Comparison of ENCODE assay signal across 8 cellular contexts in the genomic region with DNA sequence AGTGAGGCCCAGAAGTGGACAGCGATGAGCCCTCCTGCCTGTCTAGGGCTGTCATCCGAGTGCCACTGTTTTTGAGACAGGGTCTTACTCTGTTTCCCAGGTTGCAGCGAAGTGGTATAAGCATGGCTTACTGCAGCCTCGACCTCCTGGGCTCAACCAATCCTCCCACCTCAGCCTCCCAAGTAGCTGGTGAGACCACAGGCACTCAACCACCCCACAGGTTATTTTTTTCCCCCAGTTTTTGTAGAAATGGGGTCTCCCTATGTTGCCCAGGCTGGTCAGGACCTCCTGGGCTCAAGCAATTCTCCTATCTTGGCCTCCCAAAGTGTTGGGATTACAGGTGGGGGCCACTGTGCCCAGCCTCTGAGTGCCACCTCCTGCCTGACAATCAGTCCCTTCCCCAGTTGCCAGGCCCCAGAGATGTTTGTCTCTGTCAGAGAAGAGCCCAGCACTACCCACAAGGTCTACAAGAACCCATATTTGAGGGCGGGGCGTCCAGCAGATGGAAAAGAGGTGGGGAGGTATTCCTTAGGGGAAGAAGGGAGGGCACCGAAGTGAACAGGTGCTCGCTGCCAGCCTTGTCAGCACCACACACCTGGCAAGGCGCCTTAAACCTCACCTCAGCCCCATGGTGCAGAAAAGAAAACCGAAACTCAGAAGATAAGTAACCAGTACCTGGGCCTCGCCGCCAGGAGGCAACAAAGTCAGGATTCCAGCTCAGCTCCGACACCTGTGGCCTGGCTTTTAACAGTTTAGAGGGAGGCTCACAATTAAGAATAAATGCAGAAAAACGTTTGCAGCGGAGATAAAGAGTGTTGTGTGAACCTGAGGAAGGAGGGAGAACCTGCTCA.
DNase-seq lines count a peak whose midpoint lies in the region; ATAC-seq and TF ChIP-seq lines count a peak whose summit lies in the region.

No MANE protein-coding gene starts in this region.

- no peaks in the 10 kb centered on the region for H3K36me3 ChIP-seq in PC-9 (ENCODE audit: low read depth)

- H3K4me3 ChIP-seq in PC-9 = no peak overlapping the region

- CTCF ChIA-PET in activated naive CD4-positive, alpha-beta T cell treated with anti-CD3 and anti-CD28 coated beads for 36 hours (lab: Charles Lee) = no interaction called here
- CTCF ChIA-PET in PC-9 (lab: Charles Lee) = interaction anchor here (0.7 to 0.9 kb wide), 2 partner anchors 9 to 20 kb away, joined by 3 to 4 read pairs; no protein-coding TSS in a partner anchor

- H3K27me3 ChIP-seq in PC-9 (ENCODE audit: insufficient read depth, low read depth) = no peaks in the 10 kb centered on the region

- no peak overlapping the region for H3K4me3 Mint-ChIP-seq in activated naive CD4-positive, alpha-beta T cell treated with anti-CD3 and anti-CD28 coated beads for 36 hours
- no peak overlapping the region for H3K4me3 Mint-ChIP-seq in type B pancreatic cell

- H3F3A ChIP-seq in PC-9 (ENCODE audit: insufficient read depth, low read depth) = no peaks in the 10 kb centered on the region

- TF ChIP-seq CTCF in PC-9 (conservative IDR thresholded peaks at IDR 0.05) (peak; percentile 51), type B pancreatic cell (conservative IDR thresholded peaks at IDR 0.05) (peak; percentile 59)

- no peaks in the 10 kb centered on the region for H3K9me3 Mint-ChIP-seq in activated naive CD4-positive, alpha-beta T cell treated with anti-CD3 and anti-CD28 coated beads for 36 hours
- no peaks in the 10 kb centered on the region for H3K9me3 Mint-ChIP-seq in type B pancreatic cell

- no peaks in the 10 kb centered on the region for H3K27me3 Mint-ChIP-seq in activated naive CD4-positive, alpha-beta T cell treated with anti-CD3 and anti-CD28 coated beads for 36 hours (ENCODE audit: low read depth)
- no peaks in the 10 kb centered on the region for H3K27me3 Mint-ChIP-seq in type B pancreatic cell

- H3K4me1 ChIP-seq in PC-9 (replicated peaks; ENCODE audit: insufficient read depth) = no peaks in the 10 kb centered on the region

- peak; percentile 29 for DNase-seq in activated naive CD4-positive, alpha-beta T cell treated with anti-CD3 and anti-CD28 coated beads for 36 hours
- no peak for DNase-seq in activated naive CD4-positive, alpha-beta T cell (lab: John Stamatoyannopoulos, UW)
- DNase-seq in PC-9 (peak in 1 of 2 experiments; percentile 60), type B pancreatic cell (ENCODE audit: extremely low spot score, unreplicated experiment) (no peak), NOMO-1 treated with dmso at 0.1 percent for 144 hours (lab: John Stamatoyannopoulos, UW; ENCODE audit: unreplicated experiment) (no peak), NCI-H1092 (lab: John Stamatoyannopoulos, UW) (no peak)

- H3K9me2 ChIP-seq in PC-9 (ENCODE audit: insufficient read depth) = no peaks in the 10 kb centered on the region

- ATAC-seq in esophagus mucosa (peak; percentile 83), GM19452 (IDR thresholded peaks at IDR 0.05; ENCODE audit: unreplicated experiment) (no peak)

- H3K4me1 Mint-ChIP-seq in activated naive CD4-positive, alpha-beta T cell treated with anti-CD3 and anti-CD28 coated beads for 36 hours (ENCODE audit: low read depth) = no peaks in the 10 kb centered on the region
- H3K4me1 Mint-ChIP-seq in type B pancreatic cell (ENCODE audit: unreplicated experiment) = peaks cover 5% of the 10 kb centered on the region

- H3K27ac Mint-ChIP-seq in activated naive CD4-positive, alpha-beta T cell treated with anti-CD3 and anti-CD28 coated beads for 36 hours = no peak overlapping the region
- no peak overlapping the region for H3K27ac Mint-ChIP-seq in type B pancreatic cell

- no peaks in the 10 kb centered on the region for H3K9me3 ChIP-seq in PC-9 (ENCODE audit: insufficient read depth, low read depth)

- H4K20me1 ChIP-seq in PC-9 (ENCODE audit: insufficient read depth) = no peaks in the 10 kb centered on the region

- POLR2A ChIA-PET in PC-9 (lab: Charles Lee; ENCODE audit: unreplicated experiment) = interaction anchor here (0.6 kb wide), 1 partner anchor 9 kb away, joined by 3 read pairs; no protein-coding TSS in a partner anchor

- H3K27ac ChIP-seq in PC-9 = no peak overlapping the region

- BruUV-seq in PC-9 (replicated peaks; lab: Mats Ljungman, UMichigan) = no TSS peak

- intact Hi-C loops in activated naive CD4-positive, alpha-beta T cell treated with anti-CD3 and anti-CD28 coated beads for 36 hours (cut with micrococcal nuclease) = no loop called here
- intact Hi-C loops in PC-9 (cut with micrococcal nuclease; ENCODE audit: unreplicated experiment) = no loop called here

- H3K4me2 ChIP-seq in PC-9 = no peak overlapping the region

- no peaks in the 10 kb centered on the region for H3K36me3 Mint-ChIP-seq in activated naive CD4-positive, alpha-beta T cell treated with anti-CD3 and anti-CD28 coated beads for 36 hours (ENCODE audit: low read depth)
- no peaks in the 10 kb centered on the region for H3K36me3 Mint-ChIP-seq in type B pancreatic cell

- no peak overlapping the region for H2AFZ ChIP-seq in PC-9

- no peaks in the 10 kb centered on the region for H3K79me2 ChIP-seq in PC-9 (ENCODE audit: low read depth)
